In the genomic region with DNA sequence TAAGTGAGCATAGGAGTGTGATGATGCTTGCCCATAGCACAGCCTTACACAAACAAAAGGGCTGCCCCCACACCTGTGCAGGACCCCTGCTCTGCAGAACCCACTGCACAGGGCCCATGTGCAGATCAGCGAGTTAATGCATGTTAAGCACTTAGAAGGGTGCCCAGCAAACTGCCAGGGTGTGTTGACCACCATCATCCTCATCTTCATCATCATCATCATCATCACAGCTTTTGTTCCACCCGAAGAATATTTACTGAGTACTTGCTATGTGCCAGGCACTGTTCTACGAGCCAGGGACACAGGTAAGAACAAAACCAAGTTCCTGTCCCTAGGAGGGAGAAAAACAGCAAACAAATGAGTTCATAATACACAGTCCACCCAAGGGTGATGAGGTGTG, we compare ENCODE assay signal across 34 cellular contexts. TPM values are rescaled to one million over a fixed set of nuclear protein-coding genes. Genes with fewer than 3 reads are reported as not detected.
"Had no signal": no experiment of that assay in that cellular context is flagged by ENCODE, and none has a peak within 500 bp of the region (broad histone marks: within the 10 kb centered on the region; RNA-seq: fewer than 3 reads in every experiment).

No MANE protein-coding gene starts in this region.

- H3K9me3 ChIP-seq: ascending aorta, breast epithelium, colonic mucosa, esophagus squamous epithelium, gastroesophageal sphincter had no signal

- DNase-seq: activated CD4-positive, alpha-beta memory T cell treated with anti-CD3 and anti-CD28 coated beads, Interleukin-2, amount 10 ng/mL, durations not matched to agents 7 days and 5 days; activated CD4-positive, alpha-beta T cell treated with anti-CD3 and anti-CD28 coated beads for 1 hour; activated CD4-positive, alpha-beta T cell treated with anti-CD3 and anti-CD28 coated beads for 4 hours; activated CD4-positive, alpha-beta T cell treated with anti-CD3 and anti-CD28 coated beads, Interleukin-2, amount 10 ng/mL, durations not matched to agents 7 days and 5 days; activated CD4-positive, alpha-beta T cell treated with anti-CD3 and anti-CD28 coated beads, Interleukin-2, amount 50 U/mL, for 4 hours; activated CD8-positive, alpha-beta memory T cell treated with anti-CD3 and anti-CD28 coated beads, Interleukin-2, amount 50 U/mL, for 48 hours; activated gamma-delta T cell; activated naive CD4-positive, alpha-beta T cell; activated naive CD4-positive, alpha-beta T cell treated with anti-CD3 and anti-CD28 coated beads, Interleukin-2, amount 10 ng/mL, durations not matched to agents 7 days and 5 days; activated naive CD8-positive, alpha-beta T cell treated with anti-CD3 and anti-CD28 coated beads, Interleukin-2, amount 10 ng/mL, durations not matched to agents 7 days and 5 days; activated T-cell treated with anti-CD3 and anti-CD28 coated beads for 4 hours; activated T-cell treated with anti-CD3 and anti-CD28 coated beads, Interleukin-2, amount 50 U/mL, for 24 hours; activated T-cell treated with anti-CD3 and anti-CD28 coated beads, Interleukin-2, amount 50 U/mL, for 72 hours; central memory CD4-positive, alpha-beta T cell; cerebellar nuclear complex; colonic mucosa; effector CD8-positive, alpha-beta T cell; esophagus squamous epithelium; foreskin melanocyte; head of caudate nucleus; T-helper 1 cell; T-helper 17 cell; T1000 had no signal

- FAIRE-seq: endometrium, endothelial cell of umbilical vein had no signal

- H3K4me3 ChIP-seq: ascending aorta, breast epithelium, cardiac muscle cell, colonic mucosa, esophagus squamous epithelium, gastroesophageal sphincter had no signal

- H3K4me1 ChIP-seq: breast epithelium, colonic mucosa had no signal

- H3K27ac ChIP-seq: ascending aorta, breast epithelium, cardiac muscle cell, colonic mucosa, epithelial cell of prostate, gastroesophageal sphincter had no signal

- H3K36me3 ChIP-seq: ascending aorta, breast epithelium, cardiac muscle cell, colonic mucosa, esophagus squamous epithelium, gastroesophageal sphincter had no signal

- ATAC-seq: activated naive CD4-positive, alpha-beta T cell treated with anti-CD3 and anti-CD28 coated beads, Interleukin-2, amount 50 U/mL, for 72 hours; activated T-cell treated with anti-CD3 and anti-CD28 coated beads, Interleukin-2, amount 50 U/mL, for 72 hours; gastroesophageal sphincter; T-helper 17 cell; WTC11 had no signal

- H3K27me3 ChIP-seq: ascending aorta, breast epithelium, colonic mucosa had no signal

RNA-seq across cellular contexts. Expression of a gene that starts 11.9 kb away (rescaled TPM):
- total RNA-seq: activated CD4-positive, alpha-beta memory T cell treated with anti-CD3 and anti-CD28 coated beads, Interleukin-2, amount 10 ng/mL, durations not matched to agents 7 days and 5 days; activated CD4-positive, alpha-beta T cell treated with anti-CD3 and anti-CD28 coated beads, Interleukin-2, amount 10 ng/mL, durations not matched to agents 7 days and 5 days; activated naive CD4-positive, alpha-beta T cell treated with anti-CD3 and anti-CD28 coated beads, Interleukin-2, amount 50 U/mL, for 72 hours; activated naive CD8-positive, alpha-beta T cell treated with anti-CD3 and anti-CD28 coated beads, Interleukin-2, amount 10 ng/mL, durations not matched to agents 7 days and 5 days; activated T-cell treated with anti-CD3 and anti-CD28 coated beads, Interleukin-2, amount 50 U/mL, for 72 hours; dermis microvascular lymphatic vessel endothelial cell; endothelial cell of umbilical vein; glomerular endothelial cell; T-helper 17 cell had no signal
- polyA plus RNA-seq: endothelial cell of umbilical vein had no signal
